ENCODE assay signal across 8 cellular contexts in genomic region chr1:40691538-40692428, GRCh38. TPM values are rescaled to one million over a fixed set of nuclear protein-coding genes. Genes with fewer than 3 reads are reported as not detected.
DNase-seq lines count a peak whose midpoint lies in the region; TF ChIP-seq lines count a peak whose summit lies in the region.

Gene NFYC, plus strand, starts transcription at chr1:40691704. Its CDS starts 47,140 bp downstream, at chr1:40738844.

- peak within 1 kb of the TSS; percentile 68 to 95 for H3K4me3 ChIP-seq in SK-N-SH (ENCODE audit: low read depth in 2 of 2, low read length in 1 of 2)
- H3K4me3 ChIP-seq in suprapubic skin, result peak within 1 kb of the TSS; percentile 86

- peaks cover 3% of the 10 kb centered on the region; the same call in 1 of the 2 replicates for H3K27me3 Mint-ChIP-seq in HFFc6 (ENCODE audit: insufficient read depth)

- peak; percentile 86 for DNase-seq in GM04503 (ENCODE audit: low read depth)
- DNase-seq in HFFc6, result peak; percentile 93
- peak; percentile 98 for DNase-seq in NCI-H1048 (lab: John Stamatoyannopoulos, UW)
- peak; percentile 96 for DNase-seq in SK-N-SH
- peak; percentile 92 for DNase-seq in activated naive CD4-positive, alpha-beta T cell treated with anti-CD3 and anti-CD28 coated beads, Interleukin-2, amount 50 U/mL, for 16 hours
- DNase-seq in germinal center (ENCODE audit: low spot score), result peak; percentile 96
- DNase-seq in nucleus accumbens (lab: John Stamatoyannopoulos, UW), result peak; percentile 40 to 97 (median 92)
- peak; percentile 99 for DNase-seq in suprapubic skin (ENCODE audit: low spot score in 2 of 2)

- peak within 1 kb of the TSS; percentile 92 for H3K27ac Mint-ChIP-seq in HFFc6

- H4K20me1 ChIP-seq in SK-N-SH (ENCODE audit: insufficient read depth), result 0 out of 2 replicates have a peak, but pooled peaks cover 3% of the 10 kb centered on the region

- H2AFZ ChIP-seq in SK-N-SH (ENCODE audit: low read depth), result peak within 1 kb of the TSS; percentile 72; the same call in 1 of the 2 replicates

- H3K36me3 ChIP-seq in SK-N-SH (replicated peaks in 1 of 2; ENCODE audit: control insufficient read depth in 1 of 2, insufficient read depth in 2 of 2, low read length in 1 of 2), result peaks cover 3 to 7% of the 10 kb centered on the region in 2 experiments
- peaks cover 5% of the 10 kb centered on the region for H3K36me3 ChIP-seq in suprapubic skin

- H3K4me1 ChIP-seq in SK-N-SH (ENCODE audit: control insufficient read depth in 1 of 2, insufficient read depth in 2 of 2, low read depth in 1 of 2, low read length in 1 of 2), result peaks cover 17 to 21% of the 10 kb centered on the region in 2 experiments; a peak in 3 of 4 replicates
- H3K4me1 ChIP-seq in suprapubic skin, result peaks cover 44% of the 10 kb centered on the region

- TF ChIP-seq CTCF in HFFc6 (IDR thresholded peaks at IDR 0.05) (no peak), SK-N-SH (IDR thresholded peaks at IDR 0.05) (no peak), suprapubic skin (IDR thresholded peaks at IDR 0.05) (peak in 1 of 2 donors; percentile 11)

- peak within 1 kb of the TSS; percentile 99 for H3K9ac ChIP-seq in SK-N-SH

- H3K27me3 ChIP-seq in SK-N-SH (ENCODE audit: insufficient read depth) (no peaks in the 10 kb centered on the region), suprapubic skin (no peaks in the 10 kb centered on the region)

- peaks cover 48% of the 10 kb centered on the region for H3K4me1 Mint-ChIP-seq in HFFc6 (ENCODE audit: low read depth)

- CTCF ChIA-PET in SK-N-SH (lab: Yijun Ruan, JAX), result interaction anchor here (0.6 to 2.3 kb wide), 11 partner anchors 12 to 261 kb away, joined by 3 to 12 read pairs (median 3); partner anchors contain the start of gene ZNF684

- peak; percentile 85 to 94 for TF ChIP-seq POLR2A in suprapubic skin (IDR thresholded peaks at IDR 0.05)

- H3K9me3 ChIP-seq in SK-N-SH, result no peaks in the 10 kb centered on the region
- H3K9me3 ChIP-seq in suprapubic skin, result no peaks in the 10 kb centered on the region

- H3K79me2 ChIP-seq in SK-N-SH (ENCODE audit: insufficient read depth), result peaks cover 76% of the 10 kb centered on the region

- 0% methylated on average over 18 of the region's 84 CpGs for WGBS in SK-N-SH (ENCODE audit: low lambda C conversion rate)
- 1% methylated on average over 15 of the region's 84 CpGs for WGBS in suprapubic skin

- TF ChIP-seq RAD21 in SK-N-SH (IDR thresholded peaks at IDR 0.05; ENCODE audit: low read length), result no peak

- POLR2A ChIA-PET in SK-N-SH (lab: Yijun Ruan, JAX), result interaction anchor here (0.6 to 2.5 kb wide), 17 partner anchors 9 to 288 kb away, joined by 3 to 30 read pairs (median 5); partner anchors contain the start of genes CTPS1 and RIMS3

- H3K36me3 Mint-ChIP-seq in HFFc6 (ENCODE audit: low read depth), result peaks cover 21% of the 10 kb centered on the region

- no peaks in the 10 kb centered on the region; the same call in 1 of the 2 replicates for H3K9me3 Mint-ChIP-seq in HFFc6

- H3K9me2 ChIP-seq in SK-N-SH, result no peaks in the 10 kb centered on the region

- H3K4me3 Mint-ChIP-seq in HFFc6, result peak within 1 kb of the TSS; percentile 93

- peaks cover 12% of the 10 kb centered on the region for H3F3A ChIP-seq in SK-N-SH (replicated peaks; ENCODE audit: insufficient read depth)

- TF ChIP-seq EP300 in SK-N-SH (IDR thresholded peaks at IDR 0.05; ENCODE audit: borderline replicate concordance in 1 of 2, low read depth in 1 of 2, low read length in 1 of 2) (no peak; a peak in 1 of 4 replicates), suprapubic skin (IDR thresholded peaks at IDR 0.05) (no peak)

- peak within 1 kb of the TSS; percentile 85 for H3K4me2 ChIP-seq in SK-N-SH

- peak within 1 kb of the TSS; percentile 97 to 99 for H3K27ac ChIP-seq in SK-N-SH (ENCODE audit: low read depth in 2 of 2, low read length in 1 of 2)
- peak within 1 kb of the TSS; percentile 100 for H3K27ac ChIP-seq in suprapubic skin

TF ChIP-seq in SK-N-SH, 30 proteins besides CTCF, POLR2A, EP300 and RAD21 (continues in another document):
- TF ChIP-seq POLR2AphosphoS5 (IDR thresholded peaks at IDR 0.05; ENCODE audit: low read depth, low read length) (peak; percentile 84), REST (IDR thresholded peaks at IDR 0.05; ENCODE audit: low read depth, low read length) (peak; percentile 50; the same call in 1 of the 2 replicates), EZH2phosphoT487 (IDR thresholded peaks at IDR 0.05; ENCODE audit: borderline replicate concordance, low read depth) (no peak), MXI1 (IDR thresholded peaks at IDR 0.05; ENCODE audit: low read depth, low read length) (peak; percentile 61), TAF1 (IDR thresholded peaks at IDR 0.05; ENCODE audit: borderline replicate concordance, low read depth, low read length) (0 out of 2 replicates have a peak, but pooled peaks have one; percentile 72), NRF1 (IDR thresholded peaks at IDR 0.05; ENCODE audit: low read depth, low read length) (peak; percentile 68), FOXJ3 (CRISPR knock-in tag; IDR thresholded peaks at IDR 0.05) (no peak), MAX (IDR thresholded peaks at IDR 0.05; ENCODE audit: low read depth) (peak; percentile 72), YY1 (IDR thresholded peaks at IDR 0.05; ENCODE audit: low read depth) (peak; percentile 94), TCF12 (IDR thresholded peaks at IDR 0.05) (no peak; the same call in 1 of the 2 replicates), USF1 (IDR thresholded peaks at IDR 0.05; ENCODE audit: borderline replicate concordance, low read depth) (no peak), MEF2A (IDR thresholded peaks at IDR 0.05; ENCODE audit: borderline replicate concordance, low read depth) (no peak), TEAD4 (IDR thresholded peaks at IDR 0.05; ENCODE audit: borderline replicate concordance, insufficient read depth) (peak; percentile 40; the same call in 1 of the 2 replicates), ELF1 (IDR thresholded peaks at IDR 0.05) (no peak; the same call in 1 of the 2 replicates), GATA2 (CRISPR knock-in tag; IDR thresholded peaks at IDR 0.05) (no peak), GABPA (IDR thresholded peaks at IDR 0.05; ENCODE audit: low read depth) (no peak), USF2 (IDR thresholded peaks at IDR 0.05; ENCODE audit: borderline replicate concordance, low read depth, low read length) (no peak)

RNA-seq across cellular contexts. Expression of gene NFYC, which starts in this region (rescaled TPM):
- 10 to 100 TPM; 31.0 to 48.1 (median 43.8) TPM for total RNA-seq in HFFc6 (2021; fragmentation: NEBNext Ultra II Directional; extraction: Animal tissue kit (Norgen Biotek cat#: 25700))
- polyA plus RNA-seq in SK-N-SH (2012; rRNA removed), result 68.0 and 72.4 TPM in 2 replicates
- 36.6 and 49.4 TPM in 2 replicates for polyA plus RNA-seq in SK-N-SH (2012; cell fraction: cytosol; rRNA removed)
- 62.5 and 88.2 TPM in 2 replicates for polyA plus RNA-seq in SK-N-SH (2012; cell fraction: nucleus; rRNA removed)
- total RNA-seq in suprapubic skin, result 100 to 1,000 TPM in 1 of 4 donors, 10 to 100 TPM in 3; 62.9 to 111 (median 83.5) TPM

Comparison
In these comparisons a context has a peak if more than half of its experiments do, and no peak if none do; other contexts are left out.
1. Peak in every context shown above with its lines: DNase-seq, H3K4me3 ChIP-seq and H3K27ac ChIP-seq.